In the genomic region with DNA sequence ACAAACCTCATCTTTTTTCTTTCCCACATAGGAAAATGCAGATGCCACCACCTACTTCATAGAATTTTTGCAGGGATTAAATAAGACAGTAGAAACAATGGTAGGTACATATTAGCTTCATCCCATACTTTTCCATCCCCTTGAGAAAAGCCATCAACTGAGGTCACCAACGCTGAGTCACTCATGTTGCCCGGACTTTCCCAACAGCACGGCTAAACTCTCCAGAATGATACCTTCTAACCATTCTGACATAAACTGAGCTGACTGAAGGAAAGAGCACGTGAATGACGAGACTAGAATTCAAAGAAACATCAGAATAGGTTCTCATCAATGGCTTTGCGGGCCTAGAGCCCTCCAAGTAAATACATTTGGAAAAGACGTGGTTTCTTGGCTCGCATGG, we compare ENCODE assay signal across 14 cellular contexts.
A peak's percentile ranks its signal among the peaks of the same experiment; 100 is the strongest.
DNase-seq lines count a peak whose midpoint lies in the region; ATAC-seq and TF ChIP-seq lines count a peak whose summit lies in the region.
"Had no signal": no experiment of that assay in that cellular context is flagged by ENCODE, and none has a peak within 500 bp of the region (broad histone marks: within the 10 kb centered on the region; RNA-seq: fewer than 3 reads in every experiment).

No MANE protein-coding gene starts in this region.

- intact Hi-C loops in esophagus muscularis mucosa (cut with DNase I): no loop called here

- H3K9ac ChIP-seq in smooth muscle cell (ENCODE audit: low read depth): peak overlapping the region; percentile 35

- 82% methylated on average over 8 of the region's 8 CpGs for WGBS in esophagus muscularis mucosa
- WGBS in smooth muscle cell (ENCODE audit: low lambda C conversion rate): 59% methylated on average over 8 of the region's 8 CpGs

- peaks cover 95% of the 10 kb centered on the region for H3K79me2 ChIP-seq in smooth muscle cell (ENCODE audit: low read depth)

- no peak for TF ChIP-seq POLR2A in esophagus muscularis mucosa (IDR thresholded peaks at IDR 0.05; ENCODE audit: low read depth)

- ATAC-seq in SK-N-SH treated with all-trans-retinoic acid at 6 μM for 48 hours: no peak
- no peak for ATAC-seq in GM21737 (IDR thresholded peaks at IDR 0.05; ENCODE audit: unreplicated experiment)
- no peak for ATAC-seq in HG03442 (IDR thresholded peaks at IDR 0.05; ENCODE audit: unreplicated experiment)
- ATAC-seq: activated T-cell treated with anti-CD3 and anti-CD28 coated beads, Interleukin-2, amount 50 U/mL, for 4 hours had no signal

- peak overlapping the region; percentile 40 for H3K4me2 ChIP-seq in smooth muscle cell

- H3K36me3 ChIP-seq in esophagus muscularis mucosa (no peaks in the 10 kb centered on the region), smooth muscle cell (ENCODE audit: low read depth) (no peaks in the 10 kb centered on the region)
- H3K36me3 ChIP-seq: MG63, WERI-Rb-1 had no signal

- peaks cover 98% of the 10 kb centered on the region for H4K20me1 ChIP-seq in smooth muscle cell (ENCODE audit: low read depth)

- TF ChIP-seq CTCF in HL-60 (IDR thresholded peaks at IDR 0.05; ENCODE audit: insufficient read depth, low read length): no peak
- no peak for TF ChIP-seq CTCF in esophagus muscularis mucosa (IDR thresholded peaks at IDR 0.05)
- no peak for TF ChIP-seq CTCF in smooth muscle cell (IDR thresholded peaks at IDR 0.05; ENCODE audit: borderline replicate concordance, insufficient read depth, poor library complexity, severe bottlenecking)

- no peak for TF ChIP-seq EP300 in esophagus muscularis mucosa (IDR thresholded peaks at IDR 0.05)

- no peaks in the 10 kb centered on the region for H3F3A ChIP-seq in smooth muscle cell (ENCODE audit: low read depth)

- H3K4me3 ChIP-seq in GM08714 (ENCODE audit: low read length) (peak overlapping the region; percentile 17; the same call in 1 of the 2 replicates), HL-60 (replicated peaks; ENCODE audit: insufficient read depth, low read length) (no peak overlapping the region), esophagus muscularis mucosa (no peak overlapping the region), smooth muscle cell (no peak overlapping the region)
- H3K4me3 ChIP-seq: MG63 had no signal

- H3K9me3 ChIP-seq in esophagus muscularis mucosa: no peaks in the 10 kb centered on the region
- no peaks in the 10 kb centered on the region for H3K9me3 ChIP-seq in smooth muscle cell (replicated peaks; ENCODE audit: low read depth)
- H3K9me3 ChIP-seq: MG63 had no signal

- DNase-seq in HL-60 (ENCODE audit: low read depth in 1 of 2, low spot score in 1 of 2) (no peak), esophagus muscularis mucosa (ENCODE audit: extremely low spot score) (no peak), smooth muscle cell (lab: John Stamatoyannopoulos, UW; ENCODE audit: unreplicated experiment) (no peak), mesenteric fat pad (ENCODE audit: low spot score) (no peak)
- DNase-seq: activated T-cell treated with anti-CD3 and anti-CD28 coated beads, Interleukin-2, amount 50 U/mL, for 4 hours; MG63; NCI-H446; SHP77 treated with DMSO at 0.1 percent for 48 hours; WERI-Rb-1 had no signal

- H3K27ac ChIP-seq in HL-60 (replicated peaks): peak overlapping the region; percentile 49
- H3K27ac ChIP-seq in esophagus muscularis mucosa (replicated peaks in 1 of 4): peak overlapping the region; percentile 49 to 66 (median 58)
- H3K27ac ChIP-seq in smooth muscle cell (ENCODE audit: low read depth): peak overlapping the region; percentile 85
- H3K27ac ChIP-seq: epithelial cell of prostate, WERI-Rb-1 had no signal

- no peaks in the 10 kb centered on the region for H3K27me3 ChIP-seq in HL-60 (ENCODE audit: insufficient read depth, poor library complexity, severe bottlenecking)
- H3K27me3 ChIP-seq in esophagus muscularis mucosa: no peaks in the 10 kb centered on the region
- H3K27me3 ChIP-seq in smooth muscle cell (ENCODE audit: low read depth): no peaks in the 10 kb centered on the region
- H3K27me3 ChIP-seq: MG63 had no signal

- no peak overlapping the region for H2AFZ ChIP-seq in smooth muscle cell (ENCODE audit: low read depth)

- peaks cover 0 to 59% (median 46%) of the 10 kb centered on the region in 4 donors for H3K4me1 ChIP-seq in esophagus muscularis mucosa
- peaks cover 5% of the 10 kb centered on the region for H3K4me1 ChIP-seq in smooth muscle cell (ENCODE audit: low read depth)

TF ChIP-seq in SK-N-SH treated with all-trans-retinoic acid at 6 μM for 48 hours, 23 proteins besides CTCF, POLR2A, EP300 and RAD21 (continues in another document):
- no peak for TF ChIP-seq ARNTL (CRISPR knock-in tag; IDR thresholded peaks at IDR 0.05; ENCODE audit: borderline replicate concordance, low read depth)
- no peak for TF ChIP-seq BACH2 (CRISPR knock-in tag; IDR thresholded peaks at IDR 0.05; ENCODE audit: borderline replicate concordance)
- TF ChIP-seq ESRRG (CRISPR knock-in tag; IDR thresholded peaks at IDR 0.05): no peak
- TF ChIP-seq, protein P1, sequence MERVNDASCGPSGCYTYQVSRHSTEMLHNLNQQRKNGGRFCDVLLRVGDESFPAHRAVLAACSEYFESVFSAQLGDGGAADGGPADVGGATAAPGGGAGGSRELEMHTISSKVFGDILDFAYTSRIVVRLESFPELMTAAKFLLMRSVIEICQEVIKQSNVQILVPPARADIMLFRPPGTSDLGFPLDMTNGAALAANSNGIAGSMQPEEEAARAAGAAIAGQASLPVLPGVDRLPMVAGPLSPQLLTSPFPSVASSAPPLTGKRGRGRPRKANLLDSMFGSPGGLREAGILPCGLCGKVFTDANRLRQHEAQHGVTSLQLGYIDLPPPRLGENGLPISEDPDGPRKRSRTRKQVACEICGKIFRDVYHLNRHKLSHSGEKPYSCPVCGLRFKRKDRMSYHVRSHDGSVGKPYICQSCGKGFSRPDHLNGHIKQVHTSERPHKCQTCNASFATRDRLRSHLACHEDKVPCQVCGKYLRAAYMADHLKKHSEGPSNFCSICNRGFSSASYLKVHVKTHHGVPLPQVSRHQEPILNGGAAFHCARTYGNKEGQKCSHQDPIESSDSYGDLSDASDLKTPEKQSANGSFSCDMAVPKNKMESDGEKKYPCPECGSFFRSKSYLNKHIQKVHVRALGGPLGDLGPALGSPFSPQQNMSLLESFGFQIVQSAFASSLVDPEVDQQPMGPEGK (CRISPR knock-in tag; IDR thresholded peaks at IDR 0.05; ENCODE audit: borderline replicate concordance): no peak
- no peak for TF ChIP-seq ZNF70 (CRISPR knock-in tag; IDR thresholded peaks at IDR 0.05)
- TF ChIP-seq ISL1 (CRISPR knock-in tag; IDR thresholded peaks at IDR 0.05): no peak
- TF ChIP-seq, protein P2, sequence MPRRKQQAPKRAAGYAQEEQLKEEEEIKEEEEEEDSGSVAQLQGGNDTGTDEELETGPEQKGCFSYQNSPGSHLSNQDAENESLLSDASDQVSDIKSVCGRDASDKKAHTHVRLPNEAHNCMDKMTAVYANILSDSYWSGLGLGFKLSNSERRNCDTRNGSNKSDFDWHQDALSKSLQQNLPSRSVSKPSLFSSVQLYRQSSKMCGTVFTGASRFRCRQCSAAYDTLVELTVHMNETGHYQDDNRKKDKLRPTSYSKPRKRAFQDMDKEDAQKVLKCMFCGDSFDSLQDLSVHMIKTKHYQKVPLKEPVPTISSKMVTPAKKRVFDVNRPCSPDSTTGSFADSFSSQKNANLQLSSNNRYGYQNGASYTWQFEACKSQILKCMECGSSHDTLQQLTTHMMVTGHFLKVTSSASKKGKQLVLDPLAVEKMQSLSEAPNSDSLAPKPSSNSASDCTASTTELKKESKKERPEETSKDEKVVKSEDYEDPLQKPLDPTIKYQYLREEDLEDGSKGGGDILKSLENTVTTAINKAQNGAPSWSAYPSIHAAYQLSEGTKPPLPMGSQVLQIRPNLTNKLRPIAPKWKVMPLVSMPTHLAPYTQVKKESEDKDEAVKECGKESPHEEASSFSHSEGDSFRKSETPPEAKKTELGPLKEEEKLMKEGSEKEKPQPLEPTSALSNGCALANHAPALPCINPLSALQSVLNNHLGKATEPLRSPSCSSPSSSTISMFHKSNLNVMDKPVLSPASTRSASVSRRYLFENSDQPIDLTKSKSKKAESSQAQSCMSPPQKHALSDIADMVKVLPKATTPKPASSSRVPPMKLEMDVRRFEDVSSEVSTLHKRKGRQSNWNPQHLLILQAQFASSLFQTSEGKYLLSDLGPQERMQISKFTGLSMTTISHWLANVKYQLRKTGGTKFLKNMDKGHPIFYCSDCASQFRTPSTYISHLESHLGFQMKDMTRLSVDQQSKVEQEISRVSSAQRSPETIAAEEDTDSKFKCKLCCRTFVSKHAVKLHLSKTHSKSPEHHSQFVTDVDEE (CRISPR knock-in tag; IDR thresholded peaks at IDR 0.05): no peak
- TF ChIP-seq TCF4 (CRISPR knock-in tag; IDR thresholded peaks at IDR 0.05; ENCODE audit: borderline replicate concordance): no peak
- TF ChIP-seq PPARA (CRISPR knock-in tag; IDR thresholded peaks at IDR 0.05; ENCODE audit: borderline replicate concordance): no peak
- TF ChIP-seq SNAI2 (CRISPR knock-in tag; IDR thresholded peaks at IDR 0.05): no peak
- TF ChIP-seq, protein P3, sequence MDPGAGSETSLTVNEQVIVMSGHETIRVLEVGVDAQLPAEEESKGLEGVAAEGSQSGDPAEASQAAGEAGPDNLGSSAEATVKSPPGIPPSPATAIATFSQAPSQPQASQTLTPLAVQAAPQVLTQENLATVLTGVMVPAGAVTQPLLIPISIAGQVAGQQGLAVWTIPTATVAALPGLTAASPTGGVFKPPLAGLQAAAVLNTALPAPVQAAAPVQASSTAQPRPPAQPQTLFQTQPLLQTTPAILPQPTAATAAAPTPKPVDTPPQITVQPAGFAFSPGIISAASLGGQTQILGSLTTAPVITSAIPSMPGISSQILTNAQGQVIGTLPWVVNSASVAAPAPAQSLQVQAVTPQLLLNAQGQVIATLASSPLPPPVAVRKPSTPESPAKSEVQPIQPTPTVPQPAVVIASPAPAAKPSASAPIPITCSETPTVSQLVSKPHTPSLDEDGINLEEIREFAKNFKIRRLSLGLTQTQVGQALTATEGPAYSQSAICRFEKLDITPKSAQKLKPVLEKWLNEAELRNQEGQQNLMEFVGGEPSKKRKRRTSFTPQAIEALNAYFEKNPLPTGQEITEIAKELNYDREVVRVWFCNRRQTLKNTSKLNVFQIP (CRISPR knock-in tag; IDR thresholded peaks at IDR 0.05; ENCODE audit: borderline replicate concordance, low read depth): no peak
- TF ChIP-seq OSR1 (CRISPR knock-in tag; IDR thresholded peaks at IDR 0.05): no peak
- TF ChIP-seq, protein P4, sequence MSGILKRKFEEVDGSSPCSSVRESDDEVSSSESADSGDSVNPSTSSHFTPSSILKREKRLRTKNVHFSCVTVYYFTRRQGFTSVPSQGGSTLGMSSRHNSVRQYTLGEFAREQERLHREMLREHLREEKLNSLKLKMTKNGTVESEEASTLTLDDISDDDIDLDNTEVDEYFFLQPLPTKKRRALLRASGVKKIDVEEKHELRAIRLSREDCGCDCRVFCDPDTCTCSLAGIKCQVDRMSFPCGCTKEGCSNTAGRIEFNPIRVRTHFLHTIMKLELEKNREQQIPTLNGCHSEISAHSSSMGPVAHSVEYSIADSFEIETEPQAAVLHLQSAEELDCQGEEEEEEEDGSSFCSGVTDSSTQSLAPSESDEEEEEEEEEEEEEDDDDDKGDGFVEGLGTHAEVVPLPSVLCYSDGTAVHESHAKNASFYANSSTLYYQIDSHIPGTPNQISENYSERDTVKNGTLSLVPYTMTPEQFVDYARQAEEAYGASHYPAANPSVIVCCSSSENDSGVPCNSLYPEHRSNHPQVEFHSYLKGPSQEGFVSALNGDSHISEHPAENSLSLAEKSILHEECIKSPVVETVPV (CRISPR knock-in tag; IDR thresholded peaks at IDR 0.05): no peak
